ENCODE assay signal across 2 cellular contexts in the genomic region with DNA sequence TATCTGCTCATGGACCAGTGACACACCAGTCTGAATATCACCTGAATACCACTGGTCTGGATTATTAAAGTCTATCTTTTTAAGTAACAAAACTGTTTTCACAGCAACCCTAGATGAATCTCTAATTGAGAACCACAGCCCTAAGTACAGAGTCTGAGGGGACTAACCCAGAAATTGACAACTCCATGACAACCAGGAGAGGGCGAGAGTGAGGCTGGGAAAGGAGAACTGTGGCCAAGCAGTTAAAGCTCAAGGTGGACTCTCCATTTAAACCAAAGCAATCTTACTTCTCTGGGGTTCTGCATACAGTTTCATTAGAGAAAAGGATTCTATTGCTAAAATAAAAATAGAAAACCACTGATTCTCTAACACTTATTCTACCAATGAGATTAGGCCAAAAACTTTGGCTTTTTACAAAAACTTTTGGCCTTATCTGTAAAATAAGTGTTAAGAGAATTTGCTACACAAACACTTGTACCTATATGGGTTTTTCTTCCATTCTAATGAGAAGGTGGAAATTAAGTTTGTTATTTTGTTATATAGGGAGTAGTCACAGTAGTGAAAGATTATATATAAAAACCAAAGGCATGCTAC.
TF ChIP-seq lines count a peak whose summit lies in the region.

No MANE protein-coding gene starts in this region.

TF ChIP-seq in Ishikawa, 13 proteins besides CTCF, POLR2A, EP300 and RAD21 (continued from another document):
- TF ChIP-seq, protein P1, sequence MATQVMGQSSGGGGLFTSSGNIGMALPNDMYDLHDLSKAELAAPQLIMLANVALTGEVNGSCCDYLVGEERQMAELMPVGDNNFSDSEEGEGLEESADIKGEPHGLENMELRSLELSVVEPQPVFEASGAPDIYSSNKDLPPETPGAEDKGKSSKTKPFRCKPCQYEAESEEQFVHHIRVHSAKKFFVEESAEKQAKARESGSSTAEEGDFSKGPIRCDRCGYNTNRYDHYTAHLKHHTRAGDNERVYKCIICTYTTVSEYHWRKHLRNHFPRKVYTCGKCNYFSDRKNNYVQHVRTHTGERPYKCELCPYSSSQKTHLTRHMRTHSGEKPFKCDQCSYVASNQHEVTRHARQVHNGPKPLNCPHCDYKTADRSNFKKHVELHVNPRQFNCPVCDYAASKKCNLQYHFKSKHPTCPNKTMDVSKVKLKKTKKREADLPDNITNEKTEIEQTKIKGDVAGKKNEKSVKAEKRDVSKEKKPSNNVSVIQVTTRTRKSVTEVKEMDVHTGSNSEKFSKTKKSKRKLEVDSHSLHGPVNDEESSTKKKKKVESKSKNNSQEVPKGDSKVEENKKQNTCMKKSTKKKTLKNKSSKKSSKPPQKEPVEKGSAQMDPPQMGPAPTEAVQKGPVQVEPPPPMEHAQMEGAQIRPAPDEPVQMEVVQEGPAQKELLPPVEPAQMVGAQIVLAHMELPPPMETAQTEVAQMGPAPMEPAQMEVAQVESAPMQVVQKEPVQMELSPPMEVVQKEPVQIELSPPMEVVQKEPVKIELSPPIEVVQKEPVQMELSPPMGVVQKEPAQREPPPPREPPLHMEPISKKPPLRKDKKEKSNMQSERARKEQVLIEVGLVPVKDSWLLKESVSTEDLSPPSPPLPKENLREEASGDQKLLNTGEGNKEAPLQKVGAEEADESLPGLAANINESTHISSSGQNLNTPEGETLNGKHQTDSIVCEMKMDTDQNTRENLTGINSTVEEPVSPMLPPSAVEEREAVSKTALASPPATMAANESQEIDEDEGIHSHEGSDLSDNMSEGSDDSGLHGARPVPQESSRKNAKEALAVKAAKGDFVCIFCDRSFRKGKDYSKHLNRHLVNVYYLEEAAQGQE (IDR thresholded peaks at IDR 0.05; ENCODE audit: low read depth) = no peak
- TF ChIP-seq TCF12 (IDR thresholded peaks at IDR 0.05; ENCODE audit: low read depth) (no peak), ZBTB7A (IDR thresholded peaks at IDR 0.05; ENCODE audit: low read depth) (no peak), TEAD4 (IDR thresholded peaks at IDR 0.05) (no peak), CREB1 (IDR thresholded peaks at IDR 0.05; ENCODE audit: low read depth) (no peak), FOXM1 (IDR thresholded peaks at IDR 0.05; ENCODE audit: borderline replicate concordance, low read depth) (no peak), CEBPB (IDR thresholded peaks at IDR 0.05) (no peak), MAX (IDR thresholded peaks at IDR 0.05) (no peak)
- TF ChIP-seq, protein P2, sequence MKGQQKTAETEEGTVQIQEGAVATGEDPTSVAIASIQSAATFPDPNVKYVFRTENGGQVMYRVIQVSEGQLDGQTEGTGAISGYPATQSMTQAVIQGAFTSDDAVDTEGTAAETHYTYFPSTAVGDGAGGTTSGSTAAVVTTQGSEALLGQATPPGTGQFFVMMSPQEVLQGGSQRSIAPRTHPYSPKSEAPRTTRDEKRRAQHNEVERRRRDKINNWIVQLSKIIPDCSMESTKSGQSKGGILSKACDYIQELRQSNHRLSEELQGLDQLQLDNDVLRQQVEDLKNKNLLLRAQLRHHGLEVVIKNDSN (IDR thresholded peaks at IDR 0.05) = no peak

TF ChIP-seq in GM12878, 131 proteins besides CTCF, POLR2A, EP300 and RAD21 (continued from another document):
- TF ChIP-seq, protein P3, sequence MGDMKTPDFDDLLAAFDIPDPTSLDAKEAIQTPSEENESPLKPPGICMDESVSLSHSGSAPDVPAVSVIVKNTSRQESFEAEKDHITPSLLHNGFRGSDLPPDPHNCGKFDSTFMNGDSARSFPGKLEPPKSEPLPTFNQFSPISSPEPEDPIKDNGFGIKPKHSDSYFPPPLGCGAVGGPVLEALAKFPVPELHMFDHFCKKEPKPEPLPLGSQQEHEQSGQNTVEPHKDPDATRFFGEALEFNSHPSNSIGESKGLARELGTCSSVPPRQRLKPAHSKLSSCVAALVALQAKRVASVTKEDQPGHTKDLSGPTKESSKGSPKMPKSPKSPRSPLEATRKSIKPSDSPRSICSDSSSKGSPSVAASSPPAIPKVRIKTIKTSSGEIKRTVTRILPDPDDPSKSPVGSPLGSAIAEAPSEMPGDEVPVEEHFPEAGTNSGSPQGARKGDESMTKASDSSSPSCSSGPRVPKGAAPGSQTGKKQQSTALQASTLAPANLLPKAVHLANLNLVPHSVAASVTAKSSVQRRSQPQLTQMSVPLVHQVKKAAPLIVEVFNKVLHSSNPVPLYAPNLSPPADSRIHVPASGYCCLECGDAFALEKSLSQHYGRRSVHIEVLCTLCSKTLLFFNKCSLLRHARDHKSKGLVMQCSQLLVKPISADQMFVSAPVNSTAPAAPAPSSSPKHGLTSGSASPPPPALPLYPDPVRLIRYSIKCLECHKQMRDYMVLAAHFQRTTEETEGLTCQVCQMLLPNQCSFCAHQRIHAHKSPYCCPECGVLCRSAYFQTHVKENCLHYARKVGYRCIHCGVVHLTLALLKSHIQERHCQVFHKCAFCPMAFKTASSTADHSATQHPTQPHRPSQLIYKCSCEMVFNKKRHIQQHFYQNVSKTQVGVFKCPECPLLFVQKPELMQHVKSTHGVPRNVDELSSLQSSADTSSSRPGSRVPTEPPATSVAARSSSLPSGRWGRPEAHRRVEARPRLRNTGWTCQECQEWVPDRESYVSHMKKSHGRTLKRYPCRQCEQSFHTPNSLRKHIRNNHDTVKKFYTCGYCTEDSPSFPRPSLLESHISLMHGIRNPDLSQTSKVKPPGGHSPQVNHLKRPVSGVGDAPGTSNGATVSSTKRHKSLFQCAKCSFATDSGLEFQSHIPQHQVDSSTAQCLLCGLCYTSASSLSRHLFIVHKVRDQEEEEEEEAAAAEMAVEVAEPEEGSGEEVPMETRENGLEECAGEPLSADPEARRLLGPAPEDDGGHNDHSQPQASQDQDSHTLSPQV (IDR thresholded peaks at IDR 0.05) = peak; percentile 81
- peak; percentile 56 for TF ChIP-seq RUNX3 (IDR thresholded peaks at IDR 0.05; ENCODE audit: low read length)
- TF ChIP-seq, protein P4, sequence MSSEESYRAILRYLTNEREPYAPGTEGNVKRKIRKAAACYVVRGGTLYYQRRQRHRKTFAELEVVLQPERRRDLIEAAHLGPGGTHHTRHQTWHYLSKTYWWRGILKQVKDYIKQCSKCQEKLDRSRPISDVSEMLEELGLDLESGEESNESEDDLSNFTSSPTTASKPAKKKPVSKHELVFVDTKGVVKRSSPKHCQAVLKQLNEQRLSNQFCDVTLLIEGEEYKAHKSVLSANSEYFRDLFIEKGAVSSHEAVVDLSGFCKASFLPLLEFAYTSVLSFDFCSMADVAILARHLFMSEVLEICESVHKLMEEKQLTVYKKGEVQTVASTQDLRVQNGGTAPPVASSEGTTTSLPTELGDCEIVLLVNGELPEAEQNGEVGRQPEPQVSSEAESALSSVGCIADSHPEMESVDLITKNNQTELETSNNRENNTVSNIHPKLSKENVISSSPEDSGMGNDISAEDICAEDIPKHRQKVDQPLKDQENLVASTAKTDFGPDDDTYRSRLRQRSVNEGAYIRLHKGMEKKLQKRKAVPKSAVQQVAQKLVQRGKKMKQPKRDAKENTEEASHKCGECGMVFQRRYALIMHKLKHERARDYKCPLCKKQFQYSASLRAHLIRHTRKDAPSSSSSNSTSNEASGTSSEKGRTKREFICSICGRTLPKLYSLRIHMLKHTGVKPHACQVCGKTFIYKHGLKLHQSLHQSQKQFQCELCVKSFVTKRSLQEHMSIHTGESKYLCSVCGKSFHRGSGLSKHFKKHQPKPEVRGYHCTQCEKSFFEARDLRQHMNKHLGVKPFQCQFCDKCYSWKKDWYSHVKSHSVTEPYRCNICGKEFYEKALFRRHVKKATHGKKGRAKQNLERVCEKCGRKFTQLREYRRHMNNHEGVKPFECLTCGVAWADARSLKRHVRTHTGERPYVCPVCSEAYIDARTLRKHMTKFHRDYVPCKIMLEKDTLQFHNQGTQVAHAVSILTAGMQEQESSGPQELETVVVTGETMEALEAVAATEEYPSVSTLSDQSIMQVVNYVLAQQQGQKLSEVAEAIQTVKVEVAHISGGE (CRISPR knock-in tag; IDR thresholded peaks at IDR 0.05) = no peak
- TF ChIP-seq, protein P5, sequence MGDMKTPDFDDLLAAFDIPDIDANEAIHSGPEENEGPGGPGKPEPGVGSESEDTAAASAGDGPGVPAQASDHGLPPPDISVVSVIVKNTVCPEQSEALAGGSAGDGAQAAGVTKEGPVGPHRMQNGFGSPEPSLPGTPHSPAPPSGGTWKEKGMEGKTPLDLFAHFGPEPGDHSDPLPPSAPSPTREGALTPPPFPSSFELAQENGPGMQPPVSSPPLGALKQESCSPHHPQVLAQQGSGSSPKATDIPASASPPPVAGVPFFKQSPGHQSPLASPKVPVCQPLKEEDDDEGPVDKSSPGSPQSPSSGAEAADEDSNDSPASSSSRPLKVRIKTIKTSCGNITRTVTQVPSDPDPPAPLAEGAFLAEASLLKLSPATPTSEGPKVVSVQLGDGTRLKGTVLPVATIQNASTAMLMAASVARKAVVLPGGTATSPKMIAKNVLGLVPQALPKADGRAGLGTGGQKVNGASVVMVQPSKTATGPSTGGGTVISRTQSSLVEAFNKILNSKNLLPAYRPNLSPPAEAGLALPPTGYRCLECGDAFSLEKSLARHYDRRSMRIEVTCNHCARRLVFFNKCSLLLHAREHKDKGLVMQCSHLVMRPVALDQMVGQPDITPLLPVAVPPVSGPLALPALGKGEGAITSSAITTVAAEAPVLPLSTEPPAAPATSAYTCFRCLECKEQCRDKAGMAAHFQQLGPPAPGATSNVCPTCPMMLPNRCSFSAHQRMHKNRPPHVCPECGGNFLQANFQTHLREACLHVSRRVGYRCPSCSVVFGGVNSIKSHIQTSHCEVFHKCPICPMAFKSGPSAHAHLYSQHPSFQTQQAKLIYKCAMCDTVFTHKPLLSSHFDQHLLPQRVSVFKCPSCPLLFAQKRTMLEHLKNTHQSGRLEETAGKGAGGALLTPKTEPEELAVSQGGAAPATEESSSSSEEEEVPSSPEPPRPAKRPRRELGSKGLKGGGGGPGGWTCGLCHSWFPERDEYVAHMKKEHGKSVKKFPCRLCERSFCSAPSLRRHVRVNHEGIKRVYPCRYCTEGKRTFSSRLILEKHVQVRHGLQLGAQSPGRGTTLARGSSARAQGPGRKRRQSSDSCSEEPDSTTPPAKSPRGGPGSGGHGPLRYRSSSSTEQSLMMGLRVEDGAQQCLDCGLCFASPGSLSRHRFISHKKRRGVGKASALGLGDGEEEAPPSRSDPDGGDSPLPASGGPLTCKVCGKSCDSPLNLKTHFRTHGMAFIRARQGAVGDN (IDR thresholded peaks at IDR 0.05) = peak; percentile 61
TF ChIP-seq in GM12878: peak in this region for 9.
